Comparison of ENCODE assay signal across 1 cellular context in genomic region chr6:25697537-25698340, GRCh38.
TF ChIP-seq lines count a peak whose summit lies in the region.

No MANE protein-coding gene starts in this region.

TF ChIP-seq in HepG2, 621 proteins besides CTCF, POLR2A, EP300 and RAD21:
- TF ChIP-seq CERS6 (CRISPR knock-in tag; IDR thresholded peaks at IDR 0.05), result no peak
- peak; percentile 14; the same call in 1 of the 2 replicates for TF ChIP-seq ZNF768 (CRISPR knock-in tag; IDR thresholded peaks at IDR 0.05)
- TF ChIP-seq MAFK (conservative IDR thresholded peaks at IDR 0.05 in 1 of 2, IDR thresholded peaks at IDR 0.05 in 1 of 2; ENCODE audit: low read length in 2 of 2), result peak; percentile 28 to 51; a peak in 3 of 4 replicates
